11 cellular contexts compared by ENCODE assay signal in the genomic region with DNA sequence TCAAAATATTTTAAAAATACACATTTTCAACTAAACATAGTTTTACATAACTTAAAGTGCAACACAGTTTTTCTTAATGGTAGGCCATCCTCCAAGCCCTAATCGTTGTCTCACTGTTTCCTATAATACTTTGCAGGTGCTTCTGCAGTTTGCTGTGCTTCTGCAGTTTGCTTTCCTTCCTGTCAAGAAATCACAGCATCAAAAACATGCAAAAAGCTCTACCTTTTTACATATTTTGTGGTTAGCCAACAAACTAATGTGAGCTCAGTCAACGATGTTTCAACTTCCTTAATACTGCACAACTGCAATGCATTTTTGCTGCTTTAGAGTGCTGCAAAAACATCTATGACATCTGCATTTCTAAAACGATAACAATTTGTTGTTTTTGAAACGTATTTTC. TPM values are rescaled to one million over a fixed set of nuclear protein-coding genes. Genes with fewer than 3 reads are reported as not detected.
DNase-seq lines count a peak whose midpoint lies in the region; ATAC-seq, FAIRE-seq and TF ChIP-seq lines count a peak whose summit lies in the region.
"Had no signal": no experiment of that assay in that cellular context is flagged by ENCODE, and none has a peak within 500 bp of the region (broad histone marks: within the 10 kb centered on the region; RNA-seq: fewer than 3 reads in every experiment).

No MANE protein-coding gene starts in this region.

- DNase-seq in activated naive CD8-positive, alpha-beta T cell treated with anti-CD3 and anti-CD28 coated beads, Interleukin-2, amount 10 ng/mL, durations not matched to agents 7 days and 5 days = no peak
- DNase-seq in activated naive CD8-positive, alpha-beta T cell treated with anti-CD3 and anti-CD28 coated beads for 36 hours = no peak
- DNase-seq in stimulated activated effector memory CD8-positive, alpha-beta T cell treated with anti-CD3 and anti-CD28 coated beads, Interleukin-12 subunit alpha, Interleukin-12 subunit beta, amount 100 ng/mL, for 72 hours (ENCODE audit: low spot score in 2 of 2) = no peak
- DNase-seq in GM12892 (ENCODE audit: insufficient read length) = no peak
- DNase-seq in DMS153 treated with DMSO at 0.1 percent for 48 hours (lab: John Stamatoyannopoulos, UW; ENCODE audit: unreplicated experiment) = no peak
- DNase-seq in kidney tubule cell (ENCODE audit: low spot score) = no peak
- DNase-seq: AML-193, NCI-H2171 treated with DMSO at 0.1 percent for 48 hours had no signal

- ATAC-seq in activated naive CD8-positive, alpha-beta T cell treated with anti-CD3 and anti-CD28 coated beads, Interleukin-2, amount 10 ng/mL, durations not matched to agents 7 days and 5 days (ENCODE audit: low read depth) = peak; percentile 85
- ATAC-seq in HG02571 (IDR thresholded peaks at IDR 0.05; ENCODE audit: unreplicated experiment) (peak; percentile 82), HG03565 (IDR thresholded peaks at IDR 0.05; ENCODE audit: unreplicated experiment) (peak; percentile 90)
- ATAC-seq in stimulated activated effector memory CD8-positive, alpha-beta T cell treated with anti-CD3 and anti-CD28 coated beads, Interleukin-12 subunit alpha, Interleukin-12 subunit beta, amount 100 ng/mL, for 72 hours = peak; percentile 32

- POLR2A ChIA-PET in activated naive CD8-positive, alpha-beta T cell treated with anti-CD3 and anti-CD28 coated beads, Interleukin-2, amount 10 ng/mL, durations not matched to agents 7 days and 5 days (lab: Charles Lee) = no interaction called here

- peaks cover 53% of the 10 kb centered on the region for H3K36me3 Mint-ChIP-seq in activated naive CD8-positive, alpha-beta T cell treated with anti-CD3 and anti-CD28 coated beads, Interleukin-2, amount 10 ng/mL, durations not matched to agents 7 days and 5 days
- H3K36me3 Mint-ChIP-seq in activated naive CD8-positive, alpha-beta T cell treated with anti-CD3 and anti-CD28 coated beads for 36 hours = peaks cover 29% of the 10 kb centered on the region
- H3K36me3 Mint-ChIP-seq in stimulated activated effector memory CD8-positive, alpha-beta T cell treated with anti-CD3 and anti-CD28 coated beads, Interleukin-12 subunit alpha, Interleukin-12 subunit beta, amount 100 ng/mL, for 72 hours = peaks cover 14% of the 10 kb centered on the region

- H3K9me3 Mint-ChIP-seq in activated naive CD8-positive, alpha-beta T cell treated with anti-CD3 and anti-CD28 coated beads, Interleukin-2, amount 10 ng/mL, durations not matched to agents 7 days and 5 days = peaks cover 5% of the 10 kb centered on the region
- peaks cover 3% of the 10 kb centered on the region for H3K9me3 Mint-ChIP-seq in activated naive CD8-positive, alpha-beta T cell treated with anti-CD3 and anti-CD28 coated beads for 36 hours
- no peaks in the 10 kb centered on the region for H3K9me3 Mint-ChIP-seq in stimulated activated effector memory CD8-positive, alpha-beta T cell treated with anti-CD3 and anti-CD28 coated beads, Interleukin-12 subunit alpha, Interleukin-12 subunit beta, amount 100 ng/mL, for 72 hours

- H3K27ac Mint-ChIP-seq in activated naive CD8-positive, alpha-beta T cell treated with anti-CD3 and anti-CD28 coated beads, Interleukin-2, amount 10 ng/mL, durations not matched to agents 7 days and 5 days = peak overlapping the region; percentile 30
- H3K27ac Mint-ChIP-seq in activated naive CD8-positive, alpha-beta T cell treated with anti-CD3 and anti-CD28 coated beads for 36 hours = no peak overlapping the region
- peak overlapping the region; percentile 82 for H3K27ac Mint-ChIP-seq in stimulated activated effector memory CD8-positive, alpha-beta T cell treated with anti-CD3 and anti-CD28 coated beads, Interleukin-12 subunit alpha, Interleukin-12 subunit beta, amount 100 ng/mL, for 72 hours

- H3K4me1 Mint-ChIP-seq in activated naive CD8-positive, alpha-beta T cell treated with anti-CD3 and anti-CD28 coated beads, Interleukin-2, amount 10 ng/mL, durations not matched to agents 7 days and 5 days = peaks cover 39% of the 10 kb centered on the region
- H3K4me1 Mint-ChIP-seq in activated naive CD8-positive, alpha-beta T cell treated with anti-CD3 and anti-CD28 coated beads for 36 hours = peaks cover 53% of the 10 kb centered on the region
- H3K4me1 Mint-ChIP-seq in stimulated activated effector memory CD8-positive, alpha-beta T cell treated with anti-CD3 and anti-CD28 coated beads, Interleukin-12 subunit alpha, Interleukin-12 subunit beta, amount 100 ng/mL, for 72 hours = peaks cover 71% of the 10 kb centered on the region

- peak overlapping the region; percentile 50 for H3K4me3 Mint-ChIP-seq in activated naive CD8-positive, alpha-beta T cell treated with anti-CD3 and anti-CD28 coated beads, Interleukin-2, amount 10 ng/mL, durations not matched to agents 7 days and 5 days
- H3K4me3 Mint-ChIP-seq in activated naive CD8-positive, alpha-beta T cell treated with anti-CD3 and anti-CD28 coated beads for 36 hours = no peak overlapping the region
- no peak overlapping the region for H3K4me3 Mint-ChIP-seq in stimulated activated effector memory CD8-positive, alpha-beta T cell treated with anti-CD3 and anti-CD28 coated beads, Interleukin-12 subunit alpha, Interleukin-12 subunit beta, amount 100 ng/mL, for 72 hours

- H3K27me3 Mint-ChIP-seq in activated naive CD8-positive, alpha-beta T cell treated with anti-CD3 and anti-CD28 coated beads, Interleukin-2, amount 10 ng/mL, durations not matched to agents 7 days and 5 days = no peaks in the 10 kb centered on the region
- H3K27me3 Mint-ChIP-seq in activated naive CD8-positive, alpha-beta T cell treated with anti-CD3 and anti-CD28 coated beads for 36 hours = no peaks in the 10 kb centered on the region

- no peak for FAIRE-seq in GM12892 (lab: Jason Lieb, UNC)
- FAIRE-seq: H1 had no signal

- no peak for TF ChIP-seq POLR2A in GM12892 (IDR thresholded peaks at IDR 0.05; ENCODE audit: low read depth, low read length)

RNA-seq across cellular contexts. Expression of a gene that starts 25.2 kb away (rescaled TPM):
- 100 to 1,000 TPM; 188 to 203 TPM for total RNA-seq in activated naive CD8-positive, alpha-beta T cell treated with anti-CD3 and anti-CD28 coated beads, Interleukin-2, amount 10 ng/mL, durations not matched to agents 7 days and 5 days
- total RNA-seq in activated naive CD8-positive, alpha-beta T cell treated with anti-CD3 and anti-CD28 coated beads for 36 hours = 10 to 100 TPM; 59.5 to 60.8 TPM
- 9.9 TPM for polyA plus RNA-seq in GM12892 (2012; ENCODE audit: missing spikeins)

Comparison
In these comparisons a context has a peak if more than half of its experiments do, and no peak if none do; other contexts are left out.
1. ATAC-seq: peak in every context shown above with its lines; median percentile 90 in HG03565; 85 in activated naive CD8-positive, alpha-beta T cell treated with anti-CD3 and anti-CD28 coated beads, Interleukin-2, amount 10 ng/mL, durations not matched to agents 7 days and 5 days; 82 in HG02571; 32 in stimulated activated effector memory CD8-positive, alpha-beta T cell treated with anti-CD3 and anti-CD28 coated beads, Interleukin-12 subunit alpha, Interleukin-12 subunit beta, amount 100 ng/mL, for 72 hours.